Comparison of ENCODE assay signal across 9 cellular contexts in the genomic region with DNA sequence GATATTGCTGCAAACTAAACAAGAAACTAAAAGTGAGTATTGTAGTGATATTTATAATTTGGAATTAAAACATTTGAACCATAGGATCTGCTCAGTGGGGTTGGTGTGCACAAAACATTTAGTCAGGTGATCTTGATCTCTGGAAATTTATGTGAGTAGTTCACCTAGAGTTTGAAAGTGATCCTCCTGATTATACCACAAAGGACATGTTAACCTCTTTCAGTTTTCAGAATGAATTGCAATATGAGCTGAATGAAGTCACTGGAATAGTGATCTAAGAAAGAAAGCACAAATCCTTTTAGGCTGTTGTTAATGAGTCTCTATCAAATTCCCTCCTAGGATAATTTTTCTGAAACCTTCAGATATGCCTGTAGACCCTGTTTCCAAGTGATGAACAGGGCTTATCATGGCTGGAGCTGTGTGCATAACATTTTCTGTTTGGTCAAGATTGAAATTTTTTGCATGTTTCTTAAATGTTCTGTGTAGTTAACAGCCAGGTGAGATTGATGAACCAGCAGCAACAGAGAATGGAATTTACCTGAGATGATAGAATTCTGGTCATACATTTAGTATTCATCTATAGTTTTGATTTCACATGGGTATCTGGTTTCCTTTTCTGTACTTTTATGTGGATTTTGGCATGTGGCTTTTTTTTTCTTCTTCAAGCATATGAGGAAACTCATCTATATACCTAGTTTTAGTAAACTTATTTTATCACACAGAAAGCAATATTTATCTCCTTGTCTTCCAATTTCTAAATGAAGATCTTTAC. TPM values are rescaled to one million over a fixed set of nuclear protein-coding genes. Genes with fewer than 3 reads are reported as not detected.
DNase-seq lines count a peak whose midpoint lies in the region; ATAC-seq and TF ChIP-seq lines count a peak whose summit lies in the region.
"Had no signal": no experiment of that assay in that cellular context is flagged by ENCODE, and none has a peak within 500 bp of the region (broad histone marks: within the 10 kb centered on the region; RNA-seq: fewer than 3 reads in every experiment).

No MANE protein-coding gene starts in this region.

- H3K9me3 ChIP-seq in endodermal cell (ENCODE audit: control insufficient read depth, low read length) = no peaks in the 10 kb centered on the region

- no peak overlapping the region for H3K4me3 ChIP-seq in endodermal cell (ENCODE audit: low read length)

- no peak for TF ChIP-seq CTCF in endodermal cell (conservative IDR thresholded peaks at IDR 0.05)

- H3K9ac ChIP-seq in endodermal cell (ENCODE audit: extremely low read depth, low read length, poor library complexity, severe bottlenecking) = no peak overlapping the region

- H3K36me3 Mint-ChIP-seq in activated CD4-positive, alpha-beta T cell treated with anti-CD3 and anti-CD28 coated beads, Interleukin-2, amount 10 ng/mL, durations not matched to agents 7 days and 5 days (ENCODE audit: low read depth) = peaks cover 79% of the 10 kb centered on the region
- H3K36me3 Mint-ChIP-seq in memory B cell (peaks cover 26% of the 10 kb centered on the region), endodermal cell (ENCODE audit: low read depth) (peaks cover 22% of the 10 kb centered on the region)

- H3K27ac Mint-ChIP-seq in activated CD4-positive, alpha-beta T cell treated with anti-CD3 and anti-CD28 coated beads, Interleukin-2, amount 10 ng/mL, durations not matched to agents 7 days and 5 days = peak overlapping the region; percentile 79
- H3K27ac Mint-ChIP-seq in memory B cell (peak overlapping the region; percentile 10), endodermal cell (no peak overlapping the region)

- H3K4me1 Mint-ChIP-seq in activated CD4-positive, alpha-beta T cell treated with anti-CD3 and anti-CD28 coated beads, Interleukin-2, amount 10 ng/mL, durations not matched to agents 7 days and 5 days = peaks cover 61% of the 10 kb centered on the region
- H3K4me1 Mint-ChIP-seq in memory B cell = peaks cover 26% of the 10 kb centered on the region
- peaks cover 7% of the 10 kb centered on the region for H3K4me1 Mint-ChIP-seq in endodermal cell

- H3K9me3 Mint-ChIP-seq in activated CD4-positive, alpha-beta T cell treated with anti-CD3 and anti-CD28 coated beads, Interleukin-2, amount 10 ng/mL, durations not matched to agents 7 days and 5 days = peaks cover 11% of the 10 kb centered on the region
- H3K9me3 Mint-ChIP-seq in memory B cell (no peaks in the 10 kb centered on the region), endodermal cell (peaks cover 6% of the 10 kb centered on the region)

- peak overlapping the region; percentile 35 for H3K4me3 Mint-ChIP-seq in activated CD4-positive, alpha-beta T cell treated with anti-CD3 and anti-CD28 coated beads, Interleukin-2, amount 10 ng/mL, durations not matched to agents 7 days and 5 days
- no peak overlapping the region for H3K4me3 Mint-ChIP-seq in memory B cell
- no peak overlapping the region for H3K4me3 Mint-ChIP-seq in endodermal cell

- CTCF ChIA-PET in activated CD4-positive, alpha-beta T cell treated with anti-CD3 and anti-CD28 coated beads, Interleukin-2, amount 10 ng/mL, durations not matched to agents 7 days and 5 days (lab: Charles Lee) = no interaction called here

- H3K27me3 Mint-ChIP-seq in activated CD4-positive, alpha-beta T cell treated with anti-CD3 and anti-CD28 coated beads, Interleukin-2, amount 10 ng/mL, durations not matched to agents 7 days and 5 days = no peaks in the 10 kb centered on the region
- no peaks in the 10 kb centered on the region for H3K27me3 Mint-ChIP-seq in memory B cell
- H3K27me3 Mint-ChIP-seq in endodermal cell (ENCODE audit: insufficient read depth) = no peaks in the 10 kb centered on the region

- ATAC-seq in GM21723 (IDR thresholded peaks at IDR 0.05; ENCODE audit: unreplicated experiment) (peak; percentile 94), HG03432 (IDR thresholded peaks at IDR 0.05; ENCODE audit: unreplicated experiment) (peak; percentile 95), memory B cell (ENCODE audit: low read depth) (no peak)

- no peak overlapping the region for H3K27ac ChIP-seq in endodermal cell (ENCODE audit: low read depth, low read length)

- POLR2A ChIA-PET in activated CD4-positive, alpha-beta T cell treated with anti-CD3 and anti-CD28 coated beads, Interleukin-2, amount 10 ng/mL, durations not matched to agents 7 days and 5 days (lab: Charles Lee) = interaction anchor here (1.3 kb wide), 1 partner anchor 12 kb away, joined by 3 read pairs; no protein-coding TSS in a partner anchor

- H3K36me3 ChIP-seq in endodermal cell (ENCODE audit: control insufficient read depth, insufficient read depth, low read length) = peaks cover 17% of the 10 kb centered on the region

- no peak for DNase-seq in activated CD4-positive, alpha-beta T cell treated with anti-CD3 and anti-CD28 coated beads, Interleukin-2, amount 10 ng/mL, durations not matched to agents 7 days and 5 days
- DNase-seq in activated CD4-positive, alpha-beta T cell treated with anti-CD3 and anti-CD28 coated beads, Interleukin-2, amount 50 U/mL, for 1 hour = no peak
- DNase-seq in memory B cell (ENCODE audit: low spot score in 2 of 2) (no peak), endodermal cell (no peak), UCSD-AML1 (lab: John Stamatoyannopoulos, UW; ENCODE audit: unreplicated experiment) (no peak), NCI-H2196 (lab: John Stamatoyannopoulos, UW; ENCODE audit: unreplicated experiment) (no peak)
- DNase-seq: activated CD8-positive, alpha-beta memory T cell treated with anti-CD3 and anti-CD28 coated beads, Interleukin-2, amount 50 U/mL, for 48 hours had no signal

- no peaks in the 10 kb centered on the region for H3K4me1 ChIP-seq in endodermal cell (ENCODE audit: control insufficient read depth, insufficient read depth, low read length)

- H3K27me3 ChIP-seq in endodermal cell (ENCODE audit: control insufficient read depth, insufficient read depth, low read length, poor library complexity, severe bottlenecking) = no peaks in the 10 kb centered on the region

RNA-seq across cellular contexts. Expression of gene CDC14A, which starts 25.5 kb away (rescaled TPM):
- 10 to 100 TPM; 39.9 to 43.3 TPM for total RNA-seq in activated CD4-positive, alpha-beta T cell treated with anti-CD3 and anti-CD28 coated beads, Interleukin-2, amount 10 ng/mL, durations not matched to agents 7 days and 5 days
- 10 to 100 TPM; 14.5 to 17.6 TPM for total RNA-seq in endodermal cell
- polyA plus RNA-seq in endodermal cell (2013, experiment 1 of 2) = 9.9 TPM
- polyA plus RNA-seq in endodermal cell (2013, experiment 2 of 2) = 10.4 TPM
